In the genomic region with DNA sequence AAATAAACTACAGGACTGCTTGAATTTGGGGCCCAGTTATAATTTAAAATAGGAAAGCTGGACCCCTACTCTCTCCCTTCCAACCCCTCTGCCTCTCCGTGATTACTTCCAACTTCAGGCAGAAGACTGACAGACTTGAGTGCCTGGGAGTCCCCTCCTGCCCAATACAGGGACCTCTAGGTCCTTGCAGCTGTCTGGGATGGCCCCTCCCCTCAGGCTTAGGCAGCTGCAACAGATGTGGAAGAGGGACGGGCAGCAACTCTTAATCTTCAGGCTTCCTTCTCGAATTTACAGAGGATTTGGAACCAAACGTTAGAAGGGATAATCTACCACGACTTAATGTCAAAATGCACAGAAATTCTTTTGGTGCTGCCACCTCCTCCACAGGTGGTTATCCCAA, we compare ENCODE assay signal across 12 cellular contexts. TPM values are rescaled to one million over a fixed set of nuclear protein-coding genes. Genes with fewer than 3 reads are reported as not detected.
A peak's percentile ranks its signal among the peaks of the same experiment; 100 is the strongest.
DNase-seq lines count a peak whose midpoint lies in the region; ATAC-seq and TF ChIP-seq lines count a peak whose summit lies in the region.
"Had no signal": no experiment of that assay in that cellular context is flagged by ENCODE, and none has a peak within 500 bp of the region (broad histone marks: within the 10 kb centered on the region; RNA-seq: fewer than 3 reads in every experiment).

No MANE protein-coding gene starts in this region.

- no peak for TF ChIP-seq POLR2A in Peyer's patch (IDR thresholded peaks at IDR 0.05)

- H3K4me1 Mint-ChIP-seq in activated CD4-positive, alpha-beta T cell treated with anti-CD3 and anti-CD28 coated beads, Interleukin-2, amount 10 ng/mL, durations not matched to agents 7 days and 5 days = peaks cover 38% of the 10 kb centered on the region

- peak overlapping the region; percentile 31 for H3K27ac Mint-ChIP-seq in activated CD4-positive, alpha-beta T cell treated with anti-CD3 and anti-CD28 coated beads, Interleukin-2, amount 10 ng/mL, durations not matched to agents 7 days and 5 days

- H3K23ac ChIP-seq in mesendoderm (ENCODE audit: low read length) = no peak overlapping the region

- H3K18ac ChIP-seq in mesendoderm (ENCODE audit: low read length) = no peak overlapping the region

- H3K9ac ChIP-seq in adipocyte (ENCODE audit: low read length) = peak overlapping the region; percentile 96
- H3K9ac ChIP-seq in mesendoderm (ENCODE audit: low read length) = no peak overlapping the region
- no peak overlapping the region for H3K9ac ChIP-seq in stomach smooth muscle (ENCODE audit: low read length in 2 of 2)

- no peak overlapping the region for H3K4me3 Mint-ChIP-seq in activated CD4-positive, alpha-beta T cell treated with anti-CD3 and anti-CD28 coated beads, Interleukin-2, amount 10 ng/mL, durations not matched to agents 7 days and 5 days

- H2BK120ac ChIP-seq in mesendoderm (ENCODE audit: low read depth, low read length) = no peak overlapping the region

- peaks cover 53% of the 10 kb centered on the region for H3K79me2 ChIP-seq in mesendoderm (ENCODE audit: control insufficient read depth, insufficient read depth, low read length)

- POLR2A ChIA-PET in activated CD4-positive, alpha-beta T cell treated with anti-CD3 and anti-CD28 coated beads, Interleukin-2, amount 10 ng/mL, durations not matched to agents 7 days and 5 days (lab: Charles Lee) = no interaction called here

- H2BK5ac ChIP-seq in mesendoderm (ENCODE audit: low read length) = no peak overlapping the region

- no peak overlapping the region for H4K5ac ChIP-seq in mesendoderm (ENCODE audit: low read length)

- H3K4me2 ChIP-seq in mesendoderm (ENCODE audit: low read length) = no peak overlapping the region

- no peak overlapping the region for H2BK15ac ChIP-seq in mesendoderm (replicated peaks; ENCODE audit: low read depth)

- no peak overlapping the region for H3K27ac ChIP-seq in mesendoderm (ENCODE audit: low read depth, low read length)
- peak overlapping the region; percentile 58 for H3K27ac ChIP-seq in stomach smooth muscle (ENCODE audit: low read length)
- peak overlapping the region in 1 of 4 donors; percentile 10 for H3K27ac ChIP-seq in Peyer's patch

- CTCF ChIA-PET in activated CD4-positive, alpha-beta T cell treated with anti-CD3 and anti-CD28 coated beads, Interleukin-2, amount 10 ng/mL, durations not matched to agents 7 days and 5 days (lab: Charles Lee) = interaction anchor here (0.9 to 1.8 kb wide), 5 partner anchors 11 to 44 kb away, joined by 3 to 6 read pairs (median 4); a partner anchor contains a TSS

- H3K9me3 ChIP-seq in adipocyte (ENCODE audit: control insufficient read depth, low read length) (no peaks in the 10 kb centered on the region), stomach smooth muscle (ENCODE audit: control insufficient read depth in 2 of 2, low read length in 2 of 2) (no peaks in the 10 kb centered on the region), Peyer's patch (no peaks in the 10 kb centered on the region)
- H3K9me3 ChIP-seq: HAP-1 had no signal

- no CpG with 5 or more reads among the region's 5 CpGs for WGBS in mesendoderm (ENCODE audit: extremely low coverage, insufficient coverage, low lambda C conversion rate)

- peak overlapping the region; percentile 91 for H3K4me3 ChIP-seq in adipocyte (ENCODE audit: low read length)
- H3K4me3 ChIP-seq in mesendoderm (ENCODE audit: low read length) = no peak overlapping the region
- no peak overlapping the region for H3K4me3 ChIP-seq in stomach smooth muscle (ENCODE audit: low read length in 2 of 2)
- no peak overlapping the region for H3K4me3 ChIP-seq in Peyer's patch
- H3K4me3 ChIP-seq: HAP-1 had no signal

- H3K56ac ChIP-seq in mesendoderm (ENCODE audit: low read length) = peak overlapping the region; percentile 1

- DNase-seq in activated CD4-positive, alpha-beta T cell treated with anti-CD3 and anti-CD28 coated beads, Interleukin-2, amount 10 ng/mL, durations not matched to agents 7 days and 5 days = no peak
- DNase-seq in activated CD4-positive, alpha-beta T cell treated with anti-CD3 and anti-CD28 coated beads for 48 hours = no peak
- DNase-seq in adipocyte (ENCODE audit: low read depth) = no peak
- DNase-seq in mesendoderm = no peak
- DNase-seq in NCI-H2227 treated with DMSO at 0.1 percent for 48 hours (lab: John Stamatoyannopoulos, UW) = no peak
- no peak for DNase-seq in Peyer's patch
- DNase-seq: activated naive CD4-positive, alpha-beta T cell treated with Interleukin-2 at 50 U/mL for 16 hours; NCI-H1092; NCI-H748 treated with DMSO at 0.1 percent for 48 hours had no signal

- H2AK5ac ChIP-seq in mesendoderm (ENCODE audit: low read length) = no peak overlapping the region

- H3K27me3 Mint-ChIP-seq in activated CD4-positive, alpha-beta T cell treated with anti-CD3 and anti-CD28 coated beads, Interleukin-2, amount 10 ng/mL, durations not matched to agents 7 days and 5 days = no peaks in the 10 kb centered on the region

- H3K36me3 ChIP-seq in adipocyte (ENCODE audit: control insufficient read depth, insufficient read depth, low read length, severe bottlenecking) (peaks cover 49% of the 10 kb centered on the region), mesendoderm (ENCODE audit: control insufficient read depth, insufficient read depth, low read length) (peaks cover 9% of the 10 kb centered on the region), stomach smooth muscle (ENCODE audit: control insufficient read depth in 2 of 2, insufficient read depth in 2 of 2, low read length in 2 of 2) (peaks cover 12 to 21% of the 10 kb centered on the region in 2 donors), Peyer's patch (peaks cover 0 to 25% (median 0%) of the 10 kb centered on the region in 3 donors)

- no peak for ATAC-seq in HG02970 (IDR thresholded peaks at IDR 0.05; ENCODE audit: low FRiP score, unreplicated experiment)

- H4K8ac ChIP-seq in mesendoderm (ENCODE audit: low read depth, low read length) = no peak overlapping the region

- TF ChIP-seq CTCF in Peyer's patch (IDR thresholded peaks at IDR 0.05) = no peak

- H3K9me3 Mint-ChIP-seq in activated CD4-positive, alpha-beta T cell treated with anti-CD3 and anti-CD28 coated beads, Interleukin-2, amount 10 ng/mL, durations not matched to agents 7 days and 5 days = no peaks in the 10 kb centered on the region

- H3K4ac ChIP-seq in mesendoderm (ENCODE audit: low read depth, low read length) = no peak overlapping the region

- peaks cover 9% of the 10 kb centered on the region for H3K36me3 Mint-ChIP-seq in activated CD4-positive, alpha-beta T cell treated with anti-CD3 and anti-CD28 coated beads, Interleukin-2, amount 10 ng/mL, durations not matched to agents 7 days and 5 days (ENCODE audit: low read depth)

- H3K27me3 ChIP-seq in adipocyte (replicated peaks; ENCODE audit: control insufficient read depth, insufficient read depth, low read length) (no peaks in the 10 kb centered on the region), mesendoderm (ENCODE audit: insufficient read depth, low read length, poor library complexity) (no peaks in the 10 kb centered on the region), stomach smooth muscle (ENCODE audit: control insufficient read depth in 1 of 2, insufficient read depth in 2 of 2, low read length in 2 of 2) (no peaks in the 10 kb centered on the region), Peyer's patch (no peaks in the 10 kb centered on the region)

- H3K4me1 ChIP-seq in adipocyte (ENCODE audit: control insufficient read depth, insufficient read depth, low read length) (peaks cover 53% of the 10 kb centered on the region), mesendoderm (ENCODE audit: control insufficient read depth, low read depth, low read length) (peaks cover 25% of the 10 kb centered on the region), stomach smooth muscle (ENCODE audit: control insufficient read depth, insufficient read depth, low read length) (peaks cover 62% of the 10 kb centered on the region), Peyer's patch (peaks cover 0 to 28% (median 8%) of the 10 kb centered on the region in 4 donors)

- H3K79me1 ChIP-seq in mesendoderm (ENCODE audit: low read length) = peaks cover 31% of the 10 kb centered on the region

RNA-seq across cellular contexts. Expression of a gene that starts 2.6 kb away (rescaled TPM):
- total RNA-seq in activated CD4-positive, alpha-beta T cell treated with anti-CD3 and anti-CD28 coated beads, Interleukin-2, amount 10 ng/mL, durations not matched to agents 7 days and 5 days = 10 to 100 TPM; 29.3 to 32.5 TPM
- polyA plus RNA-seq in mesendoderm (2013, experiment 1 of 2) = 260 TPM
- polyA plus RNA-seq in mesendoderm (2013, experiment 2 of 2) = 272 TPM
- total RNA-seq in Peyer's patch = 10 to 100 TPM; 10.2 to 34.7 (median 17.3) TPM

RNA-seq across cellular contexts. Expression of a gene that starts 17.4 kb away (rescaled TPM):
- total RNA-seq in activated CD4-positive, alpha-beta T cell treated with anti-CD3 and anti-CD28 coated beads, Interleukin-2, amount 10 ng/mL, durations not matched to agents 7 days and 5 days = not detected
- 2.6 TPM for polyA plus RNA-seq in mesendoderm (2013, experiment 1 of 2)
- 2.5 TPM for polyA plus RNA-seq in mesendoderm (2013, experiment 2 of 2)
- total RNA-seq in Peyer's patch = 1 to 10 TPM in 1 of 4 donors, not detected in 3; 2.6 TPM

RNA-seq across cellular contexts. Expression of a gene that starts 54.6 kb away (rescaled TPM):
- total RNA-seq in activated CD4-positive, alpha-beta T cell treated with anti-CD3 and anti-CD28 coated beads, Interleukin-2, amount 10 ng/mL, durations not matched to agents 7 days and 5 days = 100 to 1,000 TPM; 112 to 117 TPM
- polyA plus RNA-seq in mesendoderm (2013, experiment 1 of 2) = 50.4 TPM
- 50.1 TPM for polyA plus RNA-seq in mesendoderm (2013, experiment 2 of 2)
- total RNA-seq in Peyer's patch = 100 to 1,000 TPM; 121 to 359 (median 202) TPM

RNA-seq across cellular contexts. Expression of a gene that starts 56.3 kb away (rescaled TPM):
- total RNA-seq in activated CD4-positive, alpha-beta T cell treated with anti-CD3 and anti-CD28 coated beads, Interleukin-2, amount 10 ng/mL, durations not matched to agents 7 days and 5 days = not detected
- polyA plus RNA-seq in mesendoderm (2013, experiment 1 of 2) = 0.56 TPM
- 0.42 TPM for polyA plus RNA-seq in mesendoderm (2013, experiment 2 of 2)
- total RNA-seq in Peyer's patch = under 1 TPM in 1 of 4 donors, not detected in 3; 0.57 TPM
